19 cellular contexts compared by ENCODE assay signal in the genomic region with DNA sequence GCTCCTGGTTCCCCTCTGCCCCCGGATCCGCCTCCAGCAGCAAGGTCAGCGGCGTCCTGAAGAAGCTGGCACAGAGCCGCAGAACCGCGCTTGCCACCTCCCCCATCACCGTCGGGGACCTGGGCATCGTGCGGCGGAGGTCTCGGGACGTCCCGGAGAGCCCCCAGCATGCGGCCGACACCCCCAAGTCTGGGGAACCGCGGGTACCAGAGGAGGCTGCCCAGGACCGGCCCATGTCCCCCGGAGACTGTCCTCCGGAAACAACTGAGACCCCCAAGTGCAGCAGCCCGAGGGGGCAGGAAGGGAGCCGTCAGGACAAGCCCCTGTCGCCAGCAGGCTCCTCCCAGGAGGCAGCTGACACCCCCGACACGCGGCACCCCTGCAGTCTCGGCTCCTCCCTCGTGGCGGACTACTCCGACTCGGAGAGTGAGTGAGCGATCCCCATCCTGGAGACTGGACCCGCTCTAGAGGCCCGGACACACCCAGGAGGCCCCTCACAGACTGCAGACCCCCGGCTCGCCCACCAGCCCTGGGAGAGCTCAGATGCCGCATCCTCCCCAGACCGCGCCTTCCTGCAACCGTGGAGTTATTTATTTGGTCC.
"Had no signal": no experiment of that assay in that cellular context is flagged by ENCODE, and none has a peak within 500 bp of the region (broad histone marks: within the 10 kb centered on the region; RNA-seq: fewer than 3 reads in every experiment).

No MANE protein-coding gene starts in this region.

- H3K27me3 Mint-ChIP-seq: activated CD4-positive, alpha-beta memory T cell treated with anti-CD3 and anti-CD28 coated beads, Interleukin-2, amount 10 ng/mL, durations not matched to agents 7 days and 5 days; activated CD4-positive, alpha-beta T cell treated with anti-CD3 and anti-CD28 coated beads, Interleukin-2, amount 10 ng/mL, durations not matched to agents 24 days and 14 days; activated naive CD8-positive, alpha-beta T cell treated with anti-CD3 and anti-CD28 coated beads, Interleukin-2, amount 50 U/mL, for 24 hours; naive thymus-derived CD8-positive, alpha-beta T cell; stimulated activated naive CD8-positive, alpha-beta T cell treated with anti-CD3 and anti-CD28 coated beads, Interleukin-15, Interleukin-2, amounts not matched to agents 100 ng/mL and 50 ng/mL, for 24 hours had no signal

- H3K4me2 ChIP-seq: hepatocyte had no signal

- H3K27ac Mint-ChIP-seq: activated CD4-positive, alpha-beta memory T cell treated with anti-CD3 and anti-CD28 coated beads, Interleukin-2, amount 10 ng/mL, durations not matched to agents 7 days and 5 days; stimulated activated naive CD8-positive, alpha-beta T cell treated with anti-CD3 and anti-CD28 coated beads, Interleukin-15, Interleukin-2, amounts not matched to agents 100 ng/mL and 50 ng/mL, for 24 hours had no signal

- ATAC-seq: activated naive CD8-positive, alpha-beta T cell treated with anti-CD3 and anti-CD28 coated beads, Interleukin-2, amount 50 U/mL, for 24 hours; naive thymus-derived CD8-positive, alpha-beta T cell; pancreas; psoas muscle had no signal

- DNase-seq: activated CD4-positive, alpha-beta memory T cell treated with anti-CD3 and anti-CD28 coated beads, Interleukin-2, amount 10 ng/mL, durations not matched to agents 7 days and 5 days; activated CD4-positive, alpha-beta T cell treated with anti-CD3 and anti-CD28 coated beads, Interleukin-2, amount 10 ng/mL, durations not matched to agents 24 days and 14 days; activated gamma-delta T cell; activated naive CD4-positive, alpha-beta T cell treated with anti-CD3 and anti-CD28 coated beads, Interleukin-2, amount 50 U/mL, for 16 hours; activated naive CD8-positive, alpha-beta T cell treated with anti-CD3 and anti-CD28 coated beads, Interleukin-2, amount 50 U/mL, for 24 hours; activated T-cell treated with anti-CD3 and anti-CD28 coated beads for 4 hours; effector CD4-positive, alpha-beta T cell; foreskin melanocyte; left ventricle myocardium inferior; naive thymus-derived CD8-positive, alpha-beta T cell; psoas muscle; stimulated activated CD4-positive, alpha-beta T cell treated with anti-CD3 and anti-CD28 coated beads, Interleukin-4, amount 100 ng/mL, for 24 hours had no signal

- H3K4me3 ChIP-seq: hepatocyte, left ventricle myocardium inferior, pancreas, psoas muscle, right atrium auricular region, tibial nerve had no signal

- H3K9me3 ChIP-seq: left ventricle myocardium inferior, neutrophil, pancreas, psoas muscle, right atrium auricular region, tibial nerve had no signal

- H2AFZ ChIP-seq: hepatocyte had no signal

- H3K27ac ChIP-seq: hepatocyte, left ventricle myocardium inferior, neutrophil, pancreas, psoas muscle, right atrium auricular region, tibial nerve had no signal

- H3K9me3 Mint-ChIP-seq: activated CD4-positive, alpha-beta memory T cell treated with anti-CD3 and anti-CD28 coated beads, Interleukin-2, amount 10 ng/mL, durations not matched to agents 7 days and 5 days; activated CD4-positive, alpha-beta T cell treated with anti-CD3 and anti-CD28 coated beads, Interleukin-2, amount 10 ng/mL, durations not matched to agents 24 days and 14 days; activated naive CD8-positive, alpha-beta T cell treated with anti-CD3 and anti-CD28 coated beads, Interleukin-2, amount 50 U/mL, for 24 hours; mesothelial cell of epicardium; naive thymus-derived CD8-positive, alpha-beta T cell; stimulated activated naive CD8-positive, alpha-beta T cell treated with anti-CD3 and anti-CD28 coated beads, Interleukin-15, Interleukin-2, amounts not matched to agents 100 ng/mL and 50 ng/mL, for 24 hours had no signal

- H3K27me3 ChIP-seq: hepatocyte, neutrophil, pancreas, right atrium auricular region, tibial nerve had no signal
